In genomic region chr1:23791434-23792047, GRCh38 we compare ENCODE assay signal across 8 cellular contexts. TPM values are rescaled to one million over a fixed set of nuclear protein-coding genes. Genes with fewer than 3 reads are reported as not detected.
DNase-seq lines count a peak whose midpoint lies in the region; ATAC-seq and TF ChIP-seq lines count a peak whose summit lies in the region.

No MANE protein-coding gene starts in this region.

- H3K27ac ChIP-seq in KOPT-K1 (ENCODE audit: low read depth, low read length, poor library complexity, severe bottlenecking) (peak overlapping the region; percentile 71), prostate gland (peak overlapping the region; percentile 69 to 82)

- ATAC-seq in GM19035 (IDR thresholded peaks at IDR 0.05; ENCODE audit: unreplicated experiment) = no peak

- peaks cover 54% of the 10 kb centered on the region for H3K36me3 Mint-ChIP-seq in activated T-helper 2 cell treated with anti-CD3 and anti-CD28 coated beads, Interferon-gamma antibody, Interleukin-2, Interleukin-4, amounts not matched to agents 10 μg/mL and 5 μg/mL and 100 μg/mL, durations not matched to agents 14 hours and 24 hours and 36 hours (ENCODE audit: low read depth)

- intact Hi-C loops in activated T-helper 2 cell treated with anti-CD3 and anti-CD28 coated beads, Interferon-gamma antibody, Interleukin-2, Interleukin-4, amounts not matched to agents 10 μg/mL and 5 μg/mL and 100 μg/mL, durations not matched to agents 14 hours and 24 hours and 36 hours (cut with micrococcal nuclease) = loop anchor here (1.0 to 5.0 kb wide), 2 partner anchors 9 to 44 kb away; partner anchors contain the start of gene GALE
- intact Hi-C loops in cardiac septum (cut with DNase I) (loop anchor here (1.0 to 5.0 kb wide), 3 partner anchors 9 to 36 kb away; partner anchors contain the start of genes GALE and HMGCL), prostate gland (cut with DNase I) (no loop called here)

- H3K4me1 ChIP-seq in prostate gland (replicated peaks) = peaks cover 16% of the 10 kb centered on the region

- no peaks in the 10 kb centered on the region for H3K27me3 Mint-ChIP-seq in activated T-helper 2 cell treated with anti-CD3 and anti-CD28 coated beads, Interferon-gamma antibody, Interleukin-2, Interleukin-4, amounts not matched to agents 10 μg/mL and 5 μg/mL and 100 μg/mL, durations not matched to agents 14 hours and 24 hours and 36 hours (ENCODE audit: low read depth)

- peak overlapping the region; percentile 98 for H3K4me3 Mint-ChIP-seq in activated T-helper 2 cell treated with anti-CD3 and anti-CD28 coated beads, Interferon-gamma antibody, Interleukin-2, Interleukin-4, amounts not matched to agents 10 μg/mL and 5 μg/mL and 100 μg/mL, durations not matched to agents 14 hours and 24 hours and 36 hours (ENCODE audit: low read depth)

- WGBS in prostate gland = 1% methylated on average over 17 of the region's 17 CpGs

- peak overlapping the region; percentile 92 for H3K27ac Mint-ChIP-seq in activated T-helper 2 cell treated with anti-CD3 and anti-CD28 coated beads, Interferon-gamma antibody, Interleukin-2, Interleukin-4, amounts not matched to agents 10 μg/mL and 5 μg/mL and 100 μg/mL, durations not matched to agents 14 hours and 24 hours and 36 hours

- TF ChIP-seq CTCF in prostate gland (IDR thresholded peaks at IDR 0.05) = peak in 1 of 4 experiments; percentile 13

- DNase-seq in GM03348 (ENCODE audit: low spot score) = peak; percentile 61
- DNase-seq in activated T-helper 2 cell treated with anti-CD3 and anti-CD28 coated beads, Interferon-gamma antibody, Interleukin-2, Interleukin-4, amounts not matched to agents 10 μg/mL and 5 μg/mL and 100 μg/mL, durations not matched to agents 14 hours and 24 hours and 36 hours (ENCODE audit: low spot score) = no peak
- peak; percentile 78 for DNase-seq in cardiac septum (ENCODE audit: low spot score)
- no peak for DNase-seq in prostate gland (ENCODE audit: low spot score)
- DNase-seq in COLO829 (ENCODE audit: low spot score) = no peak
- DNase-seq in AML-193 (lab: John Stamatoyannopoulos, UW) = no peak

- H3K36me3 ChIP-seq in KOPT-K1 (ENCODE audit: insufficient read depth, low read length) (peaks cover 60% of the 10 kb centered on the region), prostate gland (no peaks in the 10 kb centered on the region)

- H3K9me3 ChIP-seq in KOPT-K1 (ENCODE audit: insufficient read depth, low read length, poor library complexity, severe bottlenecking) (no peaks in the 10 kb centered on the region), prostate gland (no peaks in the 10 kb centered on the region)

- H3K4me3 ChIP-seq in prostate gland = peak overlapping the region; percentile 58 to 71

- no peaks in the 10 kb centered on the region for H3K9me3 Mint-ChIP-seq in activated T-helper 2 cell treated with anti-CD3 and anti-CD28 coated beads, Interferon-gamma antibody, Interleukin-2, Interleukin-4, amounts not matched to agents 10 μg/mL and 5 μg/mL and 100 μg/mL, durations not matched to agents 14 hours and 24 hours and 36 hours

- no peak for TF ChIP-seq POLR2A in prostate gland (IDR thresholded peaks at IDR 0.05)

- H3K4me1 Mint-ChIP-seq in activated T-helper 2 cell treated with anti-CD3 and anti-CD28 coated beads, Interferon-gamma antibody, Interleukin-2, Interleukin-4, amounts not matched to agents 10 μg/mL and 5 μg/mL and 100 μg/mL, durations not matched to agents 14 hours and 24 hours and 36 hours (ENCODE audit: low read depth) = peaks cover 17% of the 10 kb centered on the region

- H3K27me3 ChIP-seq in prostate gland (replicated peaks; ENCODE audit: insufficient read depth) = no peaks in the 10 kb centered on the region

RNA-seq across cellular contexts. Expression of gene LYPLA2, which starts 0.6 kb away (rescaled TPM):
- 86.4 and 88.4 TPM in 2 replicates for total RNA-seq in activated T-helper 2 cell treated with anti-CD3 and anti-CD28 coated beads, Interferon-gamma antibody, Interleukin-2, Interleukin-4, amounts not matched to agents 10 μg/mL and 5 μg/mL and 100 μg/mL, durations not matched to agents 14 hours and 24 hours and 36 hours
- total RNA-seq in cardiac septum (27.2 TPM), prostate gland (10 to 100 TPM; 53.6 to 57.7 TPM)

RNA-seq across cellular contexts. Expression of gene GALE, which starts 9.0 kb away (rescaled TPM):
- total RNA-seq in activated T-helper 2 cell treated with anti-CD3 and anti-CD28 coated beads, Interferon-gamma antibody, Interleukin-2, Interleukin-4, amounts not matched to agents 10 μg/mL and 5 μg/mL and 100 μg/mL, durations not matched to agents 14 hours and 24 hours and 36 hours = 57.8 and 62.1 TPM in 2 replicates
- total RNA-seq in cardiac septum (11.5 TPM), prostate gland (10 to 100 TPM; 26.3 to 27.3 TPM)

RNA-seq across cellular contexts. Expression of gene PITHD1, which starts 13.3 kb away (rescaled TPM):
- total RNA-seq in activated T-helper 2 cell treated with anti-CD3 and anti-CD28 coated beads, Interferon-gamma antibody, Interleukin-2, Interleukin-4, amounts not matched to agents 10 μg/mL and 5 μg/mL and 100 μg/mL, durations not matched to agents 14 hours and 24 hours and 36 hours = 71.4 and 72.7 TPM in 2 replicates
- total RNA-seq in cardiac septum (33.7 TPM), prostate gland (10 to 100 TPM; 85.7 to 86.7 TPM)

RNA-seq across cellular contexts. Expression of gene HMGCL, which starts 33.7 kb away (rescaled TPM):
- 22.8 and 25.9 TPM in 2 replicates for total RNA-seq in activated T-helper 2 cell treated with anti-CD3 and anti-CD28 coated beads, Interferon-gamma antibody, Interleukin-2, Interleukin-4, amounts not matched to agents 10 μg/mL and 5 μg/mL and 100 μg/mL, durations not matched to agents 14 hours and 24 hours and 36 hours
- total RNA-seq in cardiac septum (27.9 TPM), prostate gland (10 to 100 TPM; 51.1 to 58.7 TPM)

RNA-seq across cellular contexts. Expression of gene ELOA, which starts 48.3 kb away (rescaled TPM):
- total RNA-seq in activated T-helper 2 cell treated with anti-CD3 and anti-CD28 coated beads, Interferon-gamma antibody, Interleukin-2, Interleukin-4, amounts not matched to agents 10 μg/mL and 5 μg/mL and 100 μg/mL, durations not matched to agents 14 hours and 24 hours and 36 hours = 42.0 and 45.5 TPM in 2 replicates
- 28.8 TPM for total RNA-seq in cardiac septum
- total RNA-seq in prostate gland = 10 to 100 TPM; 35.7 to 42.1 TPM

Comparison
In these comparisons a context has a peak if more than half of its experiments do, and no peak if none do; other contexts are left out.
1. DNase-seq: peak in GM03348 (single experiment) and cardiac septum (single experiment); none in activated T-helper 2 cell treated with anti-CD3 and anti-CD28 coated beads, Interferon-gamma antibody, Interleukin-2, Interleukin-4, amounts not matched to agents 10 μg/mL and 5 μg/mL and 100 μg/mL, durations not matched to agents 14 hours and 24 hours and 36 hours (single experiment), prostate gland (single experiment), COLO829 (single experiment) and AML-193 (0 of 2).